24 cellular contexts compared by ENCODE assay signal in genomic region chr7:95605275-95605674, GRCh38. TPM values are rescaled to one million over a fixed set of nuclear protein-coding genes. Genes with fewer than 3 reads are reported as not detected.
A peak's percentile ranks its signal among the peaks of the same experiment; 100 is the strongest.
DNase-seq lines count a peak whose midpoint lies in the region; ATAC-seq and TF ChIP-seq lines count a peak whose summit lies in the region.
"Had no signal": no experiment of that assay in that cellular context is flagged by ENCODE, and none has a peak within 500 bp of the region (broad histone marks: within the 10 kb centered on the region; RNA-seq: fewer than 3 reads in every experiment).

No MANE protein-coding gene starts in this region.

- no peak for DNase-seq in breast epithelium (ENCODE audit: low spot score in 2 of 2)
- DNase-seq in mammary epithelial cell, result no peak
- peak in 2 of 3 donors; percentile 42 to 45 for DNase-seq in Peyer's patch
- DNase-seq in mesenchymal stem cell, result no peak
- peak in 1 of 2 donors; percentile 74 for DNase-seq in upper lobe of left lung
- DNase-seq in NCI-H2029 (lab: John Stamatoyannopoulos, UW), result no peak
- no peak for DNase-seq in hepatocyte (ENCODE audit: low spot score)
- DNase-seq: ACHN; CD8-positive, alpha-beta T cell; KG1; NCI-H1092; NCI-H1436; NCI-H1930; NCI-H2227 treated with DMSO at 0.1 percent for 48 hours; NCI-H524; NCI-H774; NK-92 treated with Interleukin-12 subunit alpha and Interleukin-12 subunit beta, amount 100 ng/mL, for 24 hours; SJCRH30 had no signal

- H3K18ac ChIP-seq in mesenchymal stem cell (ENCODE audit: low read depth in 1 of 2, low read length in 2 of 2), result peak overlapping the region in 1 of 2 experiments; percentile 75

- H4K91ac ChIP-seq in mesenchymal stem cell (ENCODE audit: low read length), result peak overlapping the region; percentile 75

- H3K4me3 ChIP-seq in breast epithelium (no peak overlapping the region), mammary epithelial cell (replicated peaks in 1 of 3; ENCODE audit: insufficient read depth in 1 of 3, low read depth in 2 of 3, low read length in 3 of 3) (no peak overlapping the region), Peyer's patch (no peak overlapping the region), mesenchymal stem cell (ENCODE audit: insufficient read depth in 1 of 2, low read depth in 1 of 2, low read length in 2 of 2) (no peak overlapping the region), upper lobe of left lung (no peak overlapping the region), hepatocyte (no peak overlapping the region)
- H3K4me3 ChIP-seq: BLaER1, GM23338, HAP-1, SJCRH30 had no signal

- TF ChIP-seq EP300 in upper lobe of left lung (IDR thresholded peaks at IDR 0.05), result no peak

- H3K9me3 ChIP-seq in breast epithelium (no peaks in the 10 kb centered on the region), mammary epithelial cell (replicated peaks; ENCODE audit: insufficient read depth, low read length) (no peaks in the 10 kb centered on the region), Peyer's patch (no peaks in the 10 kb centered on the region), mesenchymal stem cell (ENCODE audit: control insufficient read depth, low read length) (no peaks in the 10 kb centered on the region), upper lobe of left lung (no peaks in the 10 kb centered on the region), hepatocyte (ENCODE audit: low read depth) (no peaks in the 10 kb centered on the region)
- H3K9me3 ChIP-seq: HAP-1, SJCRH30 had no signal

- no peak overlapping the region for H3K4me2 ChIP-seq in mammary epithelial cell (ENCODE audit: insufficient read depth, low read depth, low read length)
- no peak overlapping the region for H3K4me2 ChIP-seq in mesenchymal stem cell (ENCODE audit: low read length, poor library complexity, severe bottlenecking)
- H3K4me2 ChIP-seq in hepatocyte, result no peak overlapping the region
- H3K4me2 ChIP-seq: BLaER1, GM23338 had no signal

- H3K79me2 ChIP-seq in mammary epithelial cell (ENCODE audit: insufficient read depth, low read length), result no peaks in the 10 kb centered on the region
- H3K79me2 ChIP-seq in hepatocyte, result no peaks in the 10 kb centered on the region

- CTCF ChIA-PET in mammary epithelial cell (lab: Charles Lee; ENCODE audit: low non-redundant PET), result no interaction called here

- H2BK5ac ChIP-seq in mesenchymal stem cell (ENCODE audit: low read depth, low read length, poor library complexity, severe bottlenecking), result no peak overlapping the region

- ATAC-seq in upper lobe of left lung (ENCODE audit: low FRiP score in 2 of 2) (no peak), GM18502 (IDR thresholded peaks at IDR 0.05; ENCODE audit: poor library complexity, unreplicated experiment) (no peak)
- ATAC-seq: CD8-positive, alpha-beta T cell; GM23338 had no signal

- no peak overlapping the region for H2AK5ac ChIP-seq in mesenchymal stem cell (ENCODE audit: low read length, severe bottlenecking)

- H3K23ac ChIP-seq in mesenchymal stem cell (ENCODE audit: low read length in 2 of 2), result no peak overlapping the region

- H3K4ac ChIP-seq in mesenchymal stem cell (ENCODE audit: low read depth in 1 of 2, low read length in 2 of 2), result peak overlapping the region in 1 of 2 experiments; percentile 51

- dilution Hi-C loops in mammary epithelial cell (cut with HindIII; ENCODE audit: low sequenced_read_pairs), result no loop called here

- peak overlapping the region; percentile 90 for H2BK15ac ChIP-seq in mesenchymal stem cell (ENCODE audit: low read depth, poor library complexity, severe bottlenecking)

- H3K79me1 ChIP-seq in mesenchymal stem cell (replicated peaks; ENCODE audit: low read length, poor library complexity, severe bottlenecking), result no peaks in the 10 kb centered on the region

- H3K4me1 ChIP-seq in breast epithelium, result peaks cover 0 to 6% of the 10 kb centered on the region in 2 donors
- peaks cover 4% of the 10 kb centered on the region for H3K4me1 ChIP-seq in mammary epithelial cell (ENCODE audit: insufficient read depth, low read length)
- peaks cover 0 to 32% (median 16%) of the 10 kb centered on the region in 4 donors for H3K4me1 ChIP-seq in Peyer's patch
- H3K4me1 ChIP-seq in mesenchymal stem cell (ENCODE audit: control insufficient read depth, insufficient read depth, low read depth, low read length), result peaks cover 6% of the 10 kb centered on the region
- H3K4me1 ChIP-seq in upper lobe of left lung, result peaks cover 38 to 53% (median 42%) of the 10 kb centered on the region in 4 donors
- H3K4me1 ChIP-seq in hepatocyte (ENCODE audit: insufficient read depth), result peaks cover 30% of the 10 kb centered on the region

- no peak overlapping the region for H2AFZ ChIP-seq in mammary epithelial cell (ENCODE audit: low read depth, low read length)
- H2AFZ ChIP-seq in mesenchymal stem cell (ENCODE audit: low read depth, low read length), result no peak overlapping the region
- no peak overlapping the region for H2AFZ ChIP-seq in hepatocyte
- H2AFZ ChIP-seq: GM23338 had no signal

- intact Hi-C loops in breast epithelium (cut with DNase I; ENCODE audit: low total_unique reads) (no loop called here), mammary epithelial cell (cut with micrococcal nuclease) (no loop called here)

- TF ChIP-seq POLR2A in breast epithelium (IDR thresholded peaks at IDR 0.05) (no peak), Peyer's patch (IDR thresholded peaks at IDR 0.05) (no peak), upper lobe of left lung (IDR thresholded peaks at IDR 0.05) (no peak)

- H3K9me2 ChIP-seq in hepatocyte (replicated peaks; ENCODE audit: insufficient read depth), result no peaks in the 10 kb centered on the region

- no TSS peak for BruUV-seq in mammary epithelial cell (replicated peaks; lab: Mats Ljungman, UMichigan)

- no peak overlapping the region for H3K9ac ChIP-seq in mammary epithelial cell (ENCODE audit: insufficient read depth, low read length)
- no peak overlapping the region for H3K9ac ChIP-seq in mesenchymal stem cell (ENCODE audit: low read length)
- H3K9ac ChIP-seq: BLaER1 had no signal

- no peaks in the 10 kb centered on the region for H4K20me1 ChIP-seq in mammary epithelial cell (ENCODE audit: insufficient read depth, low read length)
- no peaks in the 10 kb centered on the region for H4K20me1 ChIP-seq in hepatocyte (ENCODE audit: insufficient read depth, poor library complexity, severe bottlenecking)
- H4K20me1 ChIP-seq: BLaER1 had no signal

- in situ Hi-C loops in mammary epithelial cell (cut with MboI; ENCODE audit: low sequenced_read_pairs in 2 of 2), result no loop called here

- H2BK120ac ChIP-seq in mesenchymal stem cell (ENCODE audit: low read depth, low read length), result peak overlapping the region; percentile 19

- H3K27me3 ChIP-seq in breast epithelium (no peaks in the 10 kb centered on the region), mammary epithelial cell (ENCODE audit: insufficient read depth, low read length) (peaks cover 2% of the 10 kb centered on the region), Peyer's patch (no peaks in the 10 kb centered on the region), mesenchymal stem cell (ENCODE audit: control insufficient read depth in 1 of 2, insufficient read depth in 1 of 2, low read length in 2 of 2) (no peaks in the 10 kb centered on the region), upper lobe of left lung (no peaks in the 10 kb centered on the region), hepatocyte (no peaks in the 10 kb centered on the region)
- H3K27me3 ChIP-seq: BLaER1, SJCRH30 had no signal

- H2BK12ac ChIP-seq in mesenchymal stem cell (ENCODE audit: low read length in 2 of 2), result peak overlapping the region in 1 of 2 experiments; percentile 89

- H3K27ac ChIP-seq in breast epithelium, result peak overlapping the region; percentile 5 to 96
- no peak overlapping the region for H3K27ac ChIP-seq in mammary epithelial cell (ENCODE audit: insufficient read depth, low read depth, low read length)
- peak overlapping the region in 1 of 4 donors; percentile 93 for H3K27ac ChIP-seq in Peyer's patch
- no peak overlapping the region for H3K27ac ChIP-seq in mesenchymal stem cell (ENCODE audit: low read length, poor library complexity, severe bottlenecking)
- peak overlapping the region; percentile 21 to 95 (median 90) for H3K27ac ChIP-seq in upper lobe of left lung
- no peak overlapping the region for H3K27ac ChIP-seq in hepatocyte
- H3K27ac ChIP-seq: 22Rv1, BLaER1, SJCRH30 had no signal

- no peaks in the 10 kb centered on the region for H3K36me3 ChIP-seq in breast epithelium
- no peaks in the 10 kb centered on the region for H3K36me3 ChIP-seq in mammary epithelial cell (ENCODE audit: insufficient read depth, low read length)
- no peaks in the 10 kb centered on the region for H3K36me3 ChIP-seq in Peyer's patch
- H3K36me3 ChIP-seq in mesenchymal stem cell (ENCODE audit: control insufficient read depth in 1 of 2, insufficient read depth in 2 of 2, low read depth in 1 of 2, low read length in 2 of 2), result peaks cover 0 to 4% of the 10 kb centered on the region in 2 experiments
- no peaks in the 10 kb centered on the region for H3K36me3 ChIP-seq in upper lobe of left lung
- no peaks in the 10 kb centered on the region for H3K36me3 ChIP-seq in hepatocyte (replicated peaks; ENCODE audit: insufficient read depth, low read depth)
- H3K36me3 ChIP-seq: BLaER1, HAP-1, SJCRH30 had no signal

- no peak overlapping the region for H4K8ac ChIP-seq in mesenchymal stem cell (ENCODE audit: low read length)

- TF ChIP-seq CTCF in breast epithelium (IDR thresholded peaks at IDR 0.05) (no peak), mammary epithelial cell (conservative IDR thresholded peaks at IDR 0.05 in 1 of 2, IDR thresholded peaks at IDR 0.05 in 1 of 2; ENCODE audit: extremely low read depth in 1 of 2, insufficient read depth in 1 of 2, low read depth in 1 of 2, low read length in 2 of 2) (no peak), Peyer's patch (IDR thresholded peaks at IDR 0.05) (no peak), upper lobe of left lung (IDR thresholded peaks at IDR 0.05) (no peak), hepatocyte (IDR thresholded peaks at IDR 0.05; ENCODE audit: poor library complexity) (no peak)

- WGBS in mammary epithelial cell (ENCODE audit: low coverage, missing lambda C conversion rate), result 84% methylated on average over 10 of the region's 21 CpGs
- 95% methylated on average over 21 of the region's 21 CpGs for WGBS in mesenchymal stem cell
- WGBS in upper lobe of left lung, 2 donors, result 89 to 92% methylated on average over 7 to 11 of the region's 21 CpGs
- WGBS in hepatocyte (ENCODE audit: low lambda C conversion rate, missing lambda C conversion rate), result 92% methylated on average over 21 of the region's 21 CpGs

- H3K14ac ChIP-seq in mesenchymal stem cell (ENCODE audit: low read length in 2 of 2), result peak overlapping the region in 1 of 2 experiments; percentile 53

RNA-seq across cellular contexts. Expression of gene PDK4, which starts 9.0 kb away (rescaled TPM):
- total RNA-seq in breast epithelium (100 to 1,000 TPM; 507 to 797 (median 729) TPM), mammary epithelial cell (1 to 10 TPM in 1 of 2 donors, not detected in 1; 1.8 TPM), Peyer's patch (100 to 1,000 TPM; 130 to 664 (median 240) TPM), upper lobe of left lung (100 to 1,000 TPM; 111 to 427 (median 160) TPM), hepatocyte (28.5 and 34.6 TPM in 2 replicates)
- polyA plus RNA-seq in mammary epithelial cell (not detected), hepatocyte (26.0 and 28.8 TPM in 2 replicates)
- not detected for polyA minus RNA-seq in mammary epithelial cell
- polyA plus RNA-seq in mesenchymal stem cell (2013, experiment 1 of 2), result 8.1 TPM
- 8.4 TPM for polyA plus RNA-seq in mesenchymal stem cell (2013, experiment 2 of 2)
- total RNA-seq: CD8-positive, alpha-beta T cell; G401; GM23338 had no signal

Comparison
In these comparisons a context has a peak if more than half of its experiments do, and no peak if none do; other contexts are left out.
1. H3K27ac ChIP-seq: peak in breast epithelium (2 of 2) and upper lobe of left lung (4 of 4); none in mammary epithelial cell (single experiment), mesenchymal stem cell (single experiment) and hepatocyte (single experiment).
2. RNA of gene PDK4, which starts 9.0 kb away (total RNA-seq): 507 to 797 TPM in breast epithelium, 130 to 664 TPM in Peyer's patch, 111 to 427 TPM in upper lobe of left lung and 28.5 to 34.6 TPM in hepatocyte; 1.8 TPM in mammary epithelial cell; every median in the first group is over 10 times any median in the second.
3. DNase-seq: peak in Peyer's patch (2 of 3); none in breast epithelium (0 of 2), mammary epithelial cell (single experiment), mesenchymal stem cell (single experiment), NCI-H2029 (single experiment) and hepatocyte (single experiment).